In genomic region chr6:455006-455585, GRCh38 we compare ENCODE assay signal across 11 cellular contexts.
DNase-seq lines count a peak whose midpoint lies in the region; ATAC-seq and TF ChIP-seq lines count a peak whose summit lies in the region.
"Had no signal": no experiment of that assay in that cellular context is flagged by ENCODE, and none has a peak within 500 bp of the region (broad histone marks: within the 10 kb centered on the region; RNA-seq: fewer than 3 reads in every experiment).

No MANE protein-coding gene starts in this region.

- TF ChIP-seq CTCF in coronary artery (IDR thresholded peaks at IDR 0.05): no peak

- H2BK5ac ChIP-seq in mesenchymal stem cell (ENCODE audit: low read depth, low read length, poor library complexity, severe bottlenecking): no peak overlapping the region

- DNase-seq in activated naive CD4-positive, alpha-beta T cell treated with Interleukin-2 at 50 U/mL for 16 hours: peak; percentile 49
- no peak for DNase-seq in activated naive CD4-positive, alpha-beta T cell (lab: John Stamatoyannopoulos, UW)
- DNase-seq in activated T-cell treated with anti-CD3 and anti-CD28 coated beads, Interleukin-2, amount 50 U/mL, for 72 hours: peak; percentile 57 to 75
- DNase-seq in mesenchymal stem cell: no peak
- no peak for DNase-seq in glomerular visceral epithelial cell (ENCODE audit: extremely low spot score)
- DNase-seq in coronary artery (ENCODE audit: low spot score): no peak
- no peak for DNase-seq in A172 (ENCODE audit: low spot score)
- DNase-seq: hypothalamus, left lung, psoas muscle had no signal

- H3K4ac ChIP-seq in mesenchymal stem cell (ENCODE audit: low read depth in 1 of 2, low read length in 2 of 2): no peak overlapping the region

- H2AK5ac ChIP-seq in mesenchymal stem cell (ENCODE audit: low read length, severe bottlenecking): no peak overlapping the region

- H2BK120ac ChIP-seq in mesenchymal stem cell (ENCODE audit: low read depth, low read length): no peak overlapping the region

- H3K79me1 ChIP-seq in mesenchymal stem cell (replicated peaks; ENCODE audit: low read length, poor library complexity, severe bottlenecking): no peaks in the 10 kb centered on the region

- no peak overlapping the region for H2BK15ac ChIP-seq in mesenchymal stem cell (ENCODE audit: low read depth, poor library complexity, severe bottlenecking)

- 96% methylated on average over 3 of the region's 11 CpGs for WGBS in mesenchymal stem cell

- H3K27ac ChIP-seq in mesenchymal stem cell (ENCODE audit: low read length, poor library complexity, severe bottlenecking): no peak overlapping the region
- no peak overlapping the region for H3K27ac ChIP-seq in coronary artery
- H3K27ac ChIP-seq: left lung, psoas muscle had no signal

- H3K4me3 Mint-ChIP-seq in activated T-cell treated with anti-CD3 and anti-CD28 coated beads, Interleukin-2, amount 50 U/mL, for 72 hours: peak overlapping the region; percentile 57 to 64
- H3K4me3 Mint-ChIP-seq in stimulated activated naive CD8-positive, alpha-beta T cell treated with anti-CD3 and anti-CD28 coated beads, Interleukin-15, Interleukin-2, amounts not matched to agents 100 ng/mL and 50 ng/mL, for 24 hours: peak overlapping the region; percentile 53

- H3K4me1 Mint-ChIP-seq in activated T-cell treated with anti-CD3 and anti-CD28 coated beads, Interleukin-2, amount 50 U/mL, for 72 hours (ENCODE audit: low read depth): peaks cover 27% of the 10 kb centered on the region
- H3K4me1 Mint-ChIP-seq in stimulated activated naive CD8-positive, alpha-beta T cell treated with anti-CD3 and anti-CD28 coated beads, Interleukin-15, Interleukin-2, amounts not matched to agents 100 ng/mL and 50 ng/mL, for 24 hours (ENCODE audit: low read depth): peaks cover 31% of the 10 kb centered on the region

- H3K14ac ChIP-seq in mesenchymal stem cell (ENCODE audit: low read length in 2 of 2): no peak overlapping the region

- no peaks in the 10 kb centered on the region for H3K9me3 ChIP-seq in mesenchymal stem cell (ENCODE audit: control insufficient read depth, low read length)
- H3K9me3 ChIP-seq: left lung had no signal

- H3K36me3 ChIP-seq in mesenchymal stem cell (ENCODE audit: control insufficient read depth in 1 of 2, insufficient read depth in 2 of 2, low read depth in 1 of 2, low read length in 2 of 2): no peaks in the 10 kb centered on the region
- H3K36me3 ChIP-seq: left lung had no signal

- ATAC-seq in activated T-cell treated with anti-CD3 and anti-CD28 coated beads, Interleukin-2, amount 50 U/mL, for 72 hours (replicated peaks in 1 of 2): peak; percentile 95 to 97
- ATAC-seq: left lung, psoas muscle had no signal

- no peak overlapping the region for H2BK12ac ChIP-seq in mesenchymal stem cell (ENCODE audit: low read length in 2 of 2)

- H3K4me2 ChIP-seq in mesenchymal stem cell (ENCODE audit: low read length, poor library complexity, severe bottlenecking): no peak overlapping the region

- peaks cover 12 to 22% of the 10 kb centered on the region in 2 donors for H3K36me3 Mint-ChIP-seq in activated T-cell treated with anti-CD3 and anti-CD28 coated beads, Interleukin-2, amount 50 U/mL, for 72 hours (ENCODE audit: insufficient read depth in 2 of 2)
- no peaks in the 10 kb centered on the region for H3K36me3 Mint-ChIP-seq in stimulated activated naive CD8-positive, alpha-beta T cell treated with anti-CD3 and anti-CD28 coated beads, Interleukin-15, Interleukin-2, amounts not matched to agents 100 ng/mL and 50 ng/mL, for 24 hours (ENCODE audit: low read depth)

- H4K91ac ChIP-seq in mesenchymal stem cell (ENCODE audit: low read length): no peak overlapping the region

- no peaks in the 10 kb centered on the region for H3K27me3 Mint-ChIP-seq in activated T-cell treated with anti-CD3 and anti-CD28 coated beads, Interleukin-2, amount 50 U/mL, for 72 hours (ENCODE audit: low read depth)
- H3K27me3 Mint-ChIP-seq in stimulated activated naive CD8-positive, alpha-beta T cell treated with anti-CD3 and anti-CD28 coated beads, Interleukin-15, Interleukin-2, amounts not matched to agents 100 ng/mL and 50 ng/mL, for 24 hours: no peaks in the 10 kb centered on the region

- H3K18ac ChIP-seq in mesenchymal stem cell (ENCODE audit: low read depth in 1 of 2, low read length in 2 of 2): no peak overlapping the region

- peak overlapping the region; percentile 19 for H3K27ac Mint-ChIP-seq in activated T-cell treated with anti-CD3 and anti-CD28 coated beads, Interleukin-2, amount 50 U/mL, for 72 hours
- peak overlapping the region; percentile 73 for H3K27ac Mint-ChIP-seq in stimulated activated naive CD8-positive, alpha-beta T cell treated with anti-CD3 and anti-CD28 coated beads, Interleukin-15, Interleukin-2, amounts not matched to agents 100 ng/mL and 50 ng/mL, for 24 hours

- no peak overlapping the region for H2AFZ ChIP-seq in mesenchymal stem cell (ENCODE audit: low read depth, low read length)

- peak overlapping the region in 1 of 2 experiments; percentile 80 for H3K4me3 ChIP-seq in mesenchymal stem cell (ENCODE audit: insufficient read depth in 1 of 2, low read depth in 1 of 2, low read length in 2 of 2)
- no peak overlapping the region for H3K4me3 ChIP-seq in coronary artery
- H3K4me3 ChIP-seq: left lung, psoas muscle had no signal

- peak overlapping the region; percentile 79 for H3K9ac ChIP-seq in mesenchymal stem cell (ENCODE audit: low read length)

- H3K27me3 ChIP-seq in mesenchymal stem cell (ENCODE audit: control insufficient read depth in 1 of 2, insufficient read depth in 1 of 2, low read length in 2 of 2): peaks cover 0 to 6% of the 10 kb centered on the region in 2 experiments
- H3K27me3 ChIP-seq: left lung had no signal

- H4K8ac ChIP-seq in mesenchymal stem cell (ENCODE audit: low read length): no peak overlapping the region

- H3K9me3 Mint-ChIP-seq in activated T-cell treated with anti-CD3 and anti-CD28 coated beads, Interleukin-2, amount 50 U/mL, for 72 hours: peaks cover 10 to 11% of the 10 kb centered on the region in 2 donors
- H3K9me3 Mint-ChIP-seq in stimulated activated naive CD8-positive, alpha-beta T cell treated with anti-CD3 and anti-CD28 coated beads, Interleukin-15, Interleukin-2, amounts not matched to agents 100 ng/mL and 50 ng/mL, for 24 hours: peaks cover 4% of the 10 kb centered on the region

- H3K4me1 ChIP-seq in mesenchymal stem cell (ENCODE audit: control insufficient read depth, insufficient read depth, low read depth, low read length): peaks cover 2% of the 10 kb centered on the region
- H3K4me1 ChIP-seq: left lung, psoas muscle had no signal

- H3K23ac ChIP-seq in mesenchymal stem cell (ENCODE audit: low read length in 2 of 2): no peak overlapping the region

Comparison
In these comparisons a context has a peak if more than half of its experiments do, and no peak if none do; other contexts are left out.
1. DNase-seq: peak in activated naive CD4-positive, alpha-beta T cell treated with Interleukin-2 at 50 U/mL for 16 hours (single experiment) and activated T-cell treated with anti-CD3 and anti-CD28 coated beads, Interleukin-2, amount 50 U/mL, for 72 hours (2 of 2); none in activated naive CD4-positive, alpha-beta T cell (0 of 4), mesenchymal stem cell (single experiment), glomerular visceral epithelial cell (single experiment), coronary artery (single experiment) and A172 (single experiment).